ENCODE assay signal across 22 cellular contexts in the genomic region with DNA sequence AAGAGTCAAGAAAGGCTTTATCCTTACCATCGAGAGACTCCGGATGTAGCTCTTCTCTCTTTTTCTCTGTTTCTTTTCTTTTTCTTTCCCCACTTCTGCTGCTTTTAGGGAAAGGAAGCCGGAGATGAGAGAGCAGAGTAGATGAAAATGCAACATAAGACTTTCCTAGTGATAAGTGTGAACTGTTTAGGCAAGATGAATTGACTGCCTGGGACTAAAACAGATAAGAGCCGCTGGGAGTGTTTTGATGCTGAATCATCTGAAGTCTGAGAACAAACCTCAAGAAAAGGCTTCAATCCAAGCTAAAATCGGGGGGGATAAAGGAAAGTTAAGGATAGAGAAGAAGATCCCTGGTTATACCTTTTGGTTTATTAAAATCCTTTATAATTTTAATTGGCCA.
DNase-seq lines count a peak whose midpoint lies in the region; ATAC-seq, FAIRE-seq and TF ChIP-seq lines count a peak whose summit lies in the region.
"Had no signal": no experiment of that assay in that cellular context is flagged by ENCODE, and none has a peak within 500 bp of the region (broad histone marks: within the 10 kb centered on the region; RNA-seq: fewer than 3 reads in every experiment).

No MANE protein-coding gene starts in this region.

- WGBS in IMR-90 (ENCODE audit: extremely low coverage in 2 of 2, insufficient read length in 1 of 2), 2 experiments: no CpG with 5 or more reads among the region's 5 CpGs
- 73 to 78% methylated on average over 5 of the region's 5 CpGs for WGBS in upper lobe of left lung, 2 donors

- in situ Hi-C loops in IMR-90 (cut with MboI; ENCODE audit: low sequenced_read_pairs): no loop called here

- TF ChIP-seq RAD21 in IMR-90 (IDR thresholded peaks at IDR 0.05; ENCODE audit: low read length): no peak

- no peak overlapping the region for H2AFZ ChIP-seq in IMR-90 (replicated peaks; ENCODE audit: low read length, poor library complexity)

- H2BK120ac ChIP-seq in IMR-90 (ENCODE audit: low read depth, low read length): no peak overlapping the region

- peaks cover 7% of the 10 kb centered on the region; the same call in 1 of the 2 replicates for H4K20me1 ChIP-seq in IMR-90 (ENCODE audit: insufficient read depth, low read length)

- CTCF ChIA-PET in IMR-90 (lab: Yijun Ruan, JAX): interaction anchor here (0.6 to 0.9 kb wide), 3 partner anchors 15 to 1303 kb away, joined by 3 to 4 read pairs (median 4); no protein-coding TSS in a partner anchor

- H3K18ac ChIP-seq in IMR-90 (ENCODE audit: low read depth, low read length): no peak overlapping the region

- no peak for TF ChIP-seq CTCF in IMR-90 (conservative IDR thresholded peaks at IDR 0.05; ENCODE audit: low read depth, low read length)
- TF ChIP-seq CTCF in fibroblast of villous mesenchyme (IDR thresholded peaks at IDR 0.05; ENCODE audit: insufficient read depth, low read depth, low read length): no peak
- no peak for TF ChIP-seq CTCF in upper lobe of left lung (IDR thresholded peaks at IDR 0.05)
- TF ChIP-seq CTCF in kidney (IDR thresholded peaks at IDR 0.05; ENCODE audit: borderline replicate concordance, extremely low read depth, insufficient read depth): no peak
- TF ChIP-seq CTCF in left ventricle myocardium inferior (IDR thresholded peaks at IDR 0.05; ENCODE audit: borderline replicate concordance): no peak
- TF ChIP-seq CTCF in Peyer's patch (IDR thresholded peaks at IDR 0.05): no peak

- BruUV-seq in IMR-90 (replicated peaks; lab: Mats Ljungman, UMichigan): no TSS peak

- H3K27ac ChIP-seq in IMR-90 (ENCODE audit: insufficient read depth, low read length) (no peak overlapping the region), upper lobe of left lung (no peak overlapping the region), kidney (ENCODE audit: low read depth in 2 of 2, low read length in 2 of 2) (no peak overlapping the region), left ventricle myocardium inferior (replicated peaks) (no peak overlapping the region), Peyer's patch (no peak overlapping the region)
- H3K27ac ChIP-seq: gastrocnemius medialis, thyroid gland had no signal

- H3K56ac ChIP-seq in IMR-90 (ENCODE audit: extremely low read depth, insufficient read depth, low read length): no peak overlapping the region

- H3K4ac ChIP-seq in IMR-90 (ENCODE audit: low read depth, low read length): no peak overlapping the region

- no peaks in the 10 kb centered on the region for H3K27me3 ChIP-seq in IMR-90 (ENCODE audit: control insufficient read depth, insufficient read depth, low read length)
- H3K27me3 ChIP-seq in upper lobe of left lung: no peaks in the 10 kb centered on the region
- no peaks in the 10 kb centered on the region for H3K27me3 ChIP-seq in left ventricle myocardium inferior (ENCODE audit: low read depth)
- no peaks in the 10 kb centered on the region for H3K27me3 ChIP-seq in Peyer's patch
- H3K27me3 ChIP-seq: gastrocnemius medialis, thyroid gland had no signal

- peak; percentile 86 for ATAC-seq in IMR-90 (ENCODE audit: low read depth)
- no peak for ATAC-seq in upper lobe of left lung (ENCODE audit: low FRiP score in 2 of 2)
- ATAC-seq: activated CD4-positive, alpha-beta T cell treated with anti-CD3 and anti-CD28 coated beads for 36 hours; gastrocnemius medialis had no signal

- no peak overlapping the region for H3K9ac ChIP-seq in IMR-90 (ENCODE audit: low read depth, low read length)
- no peak overlapping the region for H3K9ac ChIP-seq in kidney (ENCODE audit: low read length in 2 of 2)

- peak; percentile 82 for DNase-seq in IMR-90
- DNase-seq in amniotic epithelial cell (ENCODE audit: low read depth): peak; percentile 94
- DNase-seq in fibroblast of villous mesenchyme (ENCODE audit: low read depth): peak; percentile 69
- no peak for DNase-seq in upper lobe of left lung
- DNase-seq in kidney: no peak
- DNase-seq in left ventricle myocardium inferior: no peak
- DNase-seq in Peyer's patch: no peak
- DNase-seq: activated CD4-positive, alpha-beta T cell treated with anti-CD3 and anti-CD28 coated beads for 36 hours; activated T-cell treated with anti-CD3 and anti-CD28 coated beads, Interleukin-2, amount 50 U/mL, for 48 hours; AML-193; CD8-positive, alpha-beta memory T cell; dermis blood vessel endothelial cell; DMS79 treated with DMSO at 0.1 percent for 48 hours; gastrocnemius medialis; left cardiac atrium; midbrain; NCI-H2081 treated with DMSO at 0.1 percent for 48 hours; stimulated activated CD4-positive, alpha-beta T cell treated with anti-CD3 and anti-CD28 coated beads, Interleukin-2, amount 100 ng/mL, for 24 hours; stimulated activated naive CD4-positive, alpha-beta T cell; thyroid gland had no signal

- POLR2A ChIA-PET in IMR-90 (lab: Charles Lee; ENCODE audit: unreplicated experiment): no interaction called here

- no peaks in the 10 kb centered on the region; the same call in 1 of the 2 replicates for H3K9me1 ChIP-seq in IMR-90 (ENCODE audit: insufficient read depth, low read length)

- intact Hi-C loops in IMR-90 (cut with micrococcal nuclease): loop anchor here (5.0 kb wide), 1 partner anchor 165 kb away; the partner anchor contains the start of gene GATA3
- intact Hi-C loops in kidney (cut with DNase I): no loop called here
- intact Hi-C loops in left ventricle myocardium inferior (cut with micrococcal nuclease): no loop called here

- no peak overlapping the region for H4K91ac ChIP-seq in IMR-90 (ENCODE audit: insufficient read depth, low read depth, low read length)

- H2BK15ac ChIP-seq in IMR-90 (ENCODE audit: low read depth, low read length): no peak overlapping the region

- no peak overlapping the region for H4K8ac ChIP-seq in IMR-90 (ENCODE audit: low read depth in 2 of 2, low read length in 2 of 2)

- no peak overlapping the region for H2AK9ac ChIP-seq in IMR-90 (replicated peaks; ENCODE audit: low read depth, low read length, poor library complexity)

- no peak overlapping the region for H2AK5ac ChIP-seq in IMR-90 (ENCODE audit: low read depth, low read length)

- peak overlapping the region; percentile 67 for H3K4me2 ChIP-seq in IMR-90 (ENCODE audit: low read depth, low read length)

- H2BK5ac ChIP-seq in IMR-90 (ENCODE audit: low read depth, low read length, poor library complexity, severe bottlenecking): no peak overlapping the region

- 0 out of 2 replicates have a peak overlapping the region, but pooled peaks have one; percentile 41 for H3K23ac ChIP-seq in IMR-90 (ENCODE audit: low read depth, low read length)

- no peak overlapping the region for H4K5ac ChIP-seq in IMR-90 (ENCODE audit: low read depth, low read length)

- no peak overlapping the region for H2BK20ac ChIP-seq in IMR-90 (ENCODE audit: low read depth, low read length)

- no peak for TF ChIP-seq EP300 in upper lobe of left lung (IDR thresholded peaks at IDR 0.05)

- no peaks in the 10 kb centered on the region for H3K36me3 ChIP-seq in IMR-90 (ENCODE audit: control insufficient read depth, insufficient read depth, low read length)
- H3K36me3 ChIP-seq in upper lobe of left lung: no peaks in the 10 kb centered on the region
- no peaks in the 10 kb centered on the region for H3K36me3 ChIP-seq in kidney (ENCODE audit: control insufficient read depth in 1 of 2, insufficient read depth in 2 of 2, low read length in 2 of 2)
- H3K36me3 ChIP-seq in left ventricle myocardium inferior: no peaks in the 10 kb centered on the region
- H3K36me3 ChIP-seq in Peyer's patch: no peaks in the 10 kb centered on the region
- H3K36me3 ChIP-seq: gastrocnemius medialis, HAP-1, thyroid gland had no signal

- TF ChIP-seq POLR2A in IMR-90 (IDR thresholded peaks at IDR 0.05; ENCODE audit: low read depth, low read length): no peak
- TF ChIP-seq POLR2A in upper lobe of left lung (IDR thresholded peaks at IDR 0.05): no peak
- no peak for TF ChIP-seq POLR2A in Peyer's patch (IDR thresholded peaks at IDR 0.05)

- H3K4me1 ChIP-seq in IMR-90 (ENCODE audit: control insufficient read depth, insufficient read depth, low read length) (peaks cover 3% of the 10 kb centered on the region; the same call in 1 of the 2 replicates), upper lobe of left lung (peaks cover 3 to 10% (median 7%) of the 10 kb centered on the region in 4 donors), kidney (ENCODE audit: control insufficient read depth in 1 of 2, insufficient read depth in 1 of 2, low read depth in 1 of 2, low read length in 2 of 2) (no peaks in the 10 kb centered on the region), left ventricle myocardium inferior (peaks cover 24% of the 10 kb centered on the region), Peyer's patch (no peaks in the 10 kb centered on the region)
- H3K4me1 ChIP-seq: gastrocnemius medialis, HAP-1, thyroid gland had no signal

- FAIRE-seq in kidney (lab: Jason Lieb, UNC): no peak
- FAIRE-seq: bronchial epithelial cell had no signal

- H3K4me3 ChIP-seq in IMR-90 (ENCODE audit: insufficient read depth, low read depth, low read length) (no peak overlapping the region), fibroblast of villous mesenchyme (ENCODE audit: low read depth, low read length) (peak overlapping the region; percentile 22), upper lobe of left lung (no peak overlapping the region), kidney (ENCODE audit: low read length in 2 of 2) (no peak overlapping the region), left ventricle myocardium inferior (no peak overlapping the region), Peyer's patch (no peak overlapping the region)
- H3K4me3 ChIP-seq: gastrocnemius medialis, HAP-1, thyroid gland had no signal

- H3K14ac ChIP-seq in IMR-90 (replicated peaks; ENCODE audit: low read depth, low read length): no peak overlapping the region

- peaks cover 7 to 16% of the 10 kb centered on the region in 2 experiments; a peak in 2 of 4 replicates for H3K79me1 ChIP-seq in IMR-90 (ENCODE audit: low read depth in 1 of 2, low read length in 2 of 2)

- dilution Hi-C loops in IMR-90 (cut with HindIII; ENCODE audit: low sequenced_read_pairs, unreplicated experiment): no loop called here

- no peaks in the 10 kb centered on the region for H3K9me3 ChIP-seq in IMR-90 (ENCODE audit: control insufficient read depth, insufficient read depth, low read length)
- no peaks in the 10 kb centered on the region for H3K9me3 ChIP-seq in upper lobe of left lung
- no peaks in the 10 kb centered on the region for H3K9me3 ChIP-seq in kidney (ENCODE audit: control insufficient read depth in 1 of 2, low read length in 2 of 2)
- H3K9me3 ChIP-seq in left ventricle myocardium inferior (replicated peaks): no peaks in the 10 kb centered on the region
- H3K9me3 ChIP-seq in Peyer's patch: no peaks in the 10 kb centered on the region
- H3K9me3 ChIP-seq: gastrocnemius medialis, HAP-1, thyroid gland had no signal

TF ChIP-seq in IMR-90, 13 proteins besides CTCF, POLR2A, EP300 and RAD21:
- TF ChIP-seq MAFK (IDR thresholded peaks at IDR 0.05; ENCODE audit: low read depth, low read length) (peak; percentile 34; the same call in 1 of the 2 replicates), SMC3 (IDR thresholded peaks at IDR 0.05; ENCODE audit: low read depth, low read length) (no peak), NFE2L2 (IDR thresholded peaks at IDR 0.05; ENCODE audit: low read depth, low read length) (no peak), MXI1 (IDR thresholded peaks at IDR 0.05; ENCODE audit: borderline replicate concordance, low read depth, low read length) (no peak)

Comparison
In these comparisons a context has a peak if more than half of its experiments do, and no peak if none do; other contexts are left out.
1. DNase-seq: peak in IMR-90 (single experiment), amniotic epithelial cell (single experiment) and fibroblast of villous mesenchyme (single experiment); none in upper lobe of left lung (0 of 2), kidney (single experiment), left ventricle myocardium inferior (single experiment) and Peyer's patch (0 of 3).